ENCODE assay signal across 9 cellular contexts in the genomic region with DNA sequence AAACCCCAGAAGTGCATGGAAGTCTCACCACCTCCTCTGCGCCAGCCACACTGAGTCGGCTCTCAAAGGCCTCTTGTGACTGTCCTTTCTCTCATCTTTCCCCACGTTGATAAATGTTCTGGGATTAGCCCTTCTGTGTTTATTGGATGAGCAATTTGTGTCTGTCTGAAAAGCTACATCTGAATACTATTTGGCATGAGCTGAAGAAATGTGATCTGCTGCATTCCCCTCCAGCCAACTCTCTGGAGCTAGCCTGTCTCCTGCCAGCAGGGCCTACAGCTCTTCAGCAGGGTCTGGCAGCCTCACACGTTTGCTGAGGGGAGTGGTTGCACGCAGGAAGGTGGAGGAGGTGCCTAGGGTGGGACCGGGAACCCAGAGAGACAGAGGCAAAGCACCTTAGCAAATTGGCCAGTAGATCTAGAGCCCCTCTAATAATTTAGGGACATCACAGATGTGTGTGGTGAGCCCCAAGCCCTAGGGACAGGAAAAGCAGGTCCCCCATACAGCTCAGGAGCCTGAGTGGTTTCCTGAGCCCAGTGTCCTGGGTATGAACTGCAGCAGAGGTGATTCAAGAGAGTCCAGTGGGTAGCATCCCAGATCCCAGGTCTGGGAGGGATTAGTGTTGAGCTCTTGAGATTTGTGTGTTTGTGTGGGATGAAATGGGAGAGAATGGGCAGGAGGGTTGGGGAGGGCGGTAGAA.
DNase-seq lines count a peak whose midpoint lies in the region; ATAC-seq, FAIRE-seq and TF ChIP-seq lines count a peak whose summit lies in the region.
"Had no signal": no experiment of that assay in that cellular context is flagged by ENCODE, and none has a peak within 500 bp of the region (broad histone marks: within the 10 kb centered on the region; RNA-seq: fewer than 3 reads in every experiment).

No MANE protein-coding gene starts in this region.

- H3K4me1 ChIP-seq in OCI-LY3 (ENCODE audit: low read length) = peaks cover 30% of the 10 kb centered on the region
- H3K4me1 ChIP-seq in rectal smooth muscle tissue (ENCODE audit: control insufficient read depth, insufficient read depth, low read length) = peaks cover 22% of the 10 kb centered on the region

- DNase-seq in DMS 273 (lab: John Stamatoyannopoulos, UW; ENCODE audit: unreplicated experiment) = peak; percentile 77
- peak; percentile 72 for DNase-seq in fibroblast of the conjunctiva (ENCODE audit: low read depth)
- DNase-seq in GM19239 (ENCODE audit: insufficient read length, low spot score) = no peak
- no peak for DNase-seq in KBM-7
- DNase-seq: foreskin keratinocyte had no signal

- no peak for TF ChIP-seq CTCF in OCI-LY3 (IDR thresholded peaks at IDR 0.05; ENCODE audit: low read depth, low read length)

- H3K9ac ChIP-seq in OCI-LY3 (ENCODE audit: low read length) = no peak overlapping the region
- no peak overlapping the region for H3K9ac ChIP-seq in rectal smooth muscle tissue (ENCODE audit: low read length)

- H3K4me2 ChIP-seq in OCI-LY3 (ENCODE audit: low read length) = peak overlapping the region; percentile 60

- no peaks in the 10 kb centered on the region for H3K36me3 ChIP-seq in OCI-LY3 (replicated peaks; ENCODE audit: low read depth, low read length)
- no peaks in the 10 kb centered on the region for H3K36me3 ChIP-seq in rectal smooth muscle tissue (ENCODE audit: control insufficient read depth, insufficient read depth, low read length)

- H3K27ac ChIP-seq in OCI-LY3 (ENCODE audit: low read length) (no peak overlapping the region), rectal smooth muscle tissue (ENCODE audit: low read depth, low read length) (peak overlapping the region; percentile 28)

- H2AFZ ChIP-seq in OCI-LY3 (ENCODE audit: low read depth, low read length) = peak overlapping the region; percentile 67

- H3K79me2 ChIP-seq in OCI-LY3 (ENCODE audit: low read length) = no peaks in the 10 kb centered on the region

- no peaks in the 10 kb centered on the region for H3K9me3 ChIP-seq in OCI-LY3 (ENCODE audit: insufficient read depth, low read length)

- no peaks in the 10 kb centered on the region; the same call in 1 of the 2 replicates for H3K27me3 ChIP-seq in OCI-LY3 (ENCODE audit: low read depth, low read length)
- no peaks in the 10 kb centered on the region for H3K27me3 ChIP-seq in rectal smooth muscle tissue (ENCODE audit: control insufficient read depth, insufficient read depth, low read length)
- H3K27me3 ChIP-seq: foreskin keratinocyte had no signal

- H4K20me1 ChIP-seq in OCI-LY3 (ENCODE audit: insufficient read depth, low read length) = no peaks in the 10 kb centered on the region

- in situ Hi-C loops in KBM-7 (cut with MboI; ENCODE audit: low pct_unique_long_range_greater_than_20kb, low sequenced_read_pairs) = no loop called here

- no peak for FAIRE-seq in GM19239 (lab: Jason Lieb, UNC)

- ATAC-seq in HG02571 (IDR thresholded peaks at IDR 0.05; ENCODE audit: unreplicated experiment) (no peak), GM21390 (IDR thresholded peaks at IDR 0.05; ENCODE audit: unreplicated experiment) (no peak)
- ATAC-seq: foreskin keratinocyte had no signal

- H3K4me3 ChIP-seq in OCI-LY3 (ENCODE audit: low read length) (0 out of 2 replicates have a peak overlapping the region, but pooled peaks have one; percentile 50), rectal smooth muscle tissue (ENCODE audit: low read length) (no peak overlapping the region)

Comparison
In these comparisons a context has a peak if more than half of its experiments do, and no peak if none do; other contexts are left out.
1. DNase-seq: peak in DMS 273 (single experiment) and fibroblast of the conjunctiva (single experiment); none in GM19239 (single experiment) and KBM-7 (single experiment).